In the genomic region with DNA sequence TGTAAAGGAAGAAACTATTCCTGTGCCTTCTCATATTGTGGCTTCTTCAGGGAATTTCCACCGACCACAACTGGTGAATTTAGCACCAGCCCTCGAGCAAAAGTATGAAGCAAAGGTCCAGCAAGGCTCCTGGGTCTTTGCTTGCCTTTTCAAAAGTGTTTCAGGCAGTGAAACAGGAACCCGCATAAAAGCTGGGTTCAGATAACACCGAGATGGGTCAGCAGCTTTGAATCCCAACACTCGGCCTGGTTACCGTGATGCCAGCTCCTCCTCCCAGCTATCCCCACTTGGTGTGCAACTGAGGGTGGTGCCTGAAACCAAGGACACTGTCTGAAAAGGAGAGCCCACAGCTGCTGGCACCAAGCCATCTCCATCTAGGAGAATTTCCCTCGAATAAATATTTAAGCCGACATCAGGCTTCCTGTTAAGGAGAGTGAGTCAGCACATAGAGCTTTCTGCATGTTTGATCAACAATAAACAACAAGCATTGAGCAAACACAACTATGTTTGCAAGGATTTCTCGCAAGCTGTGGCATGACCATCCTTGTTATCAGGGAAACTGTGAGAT, we compare ENCODE assay signal across 1 cellular context.
TF ChIP-seq lines count a peak whose summit lies in the region.

No MANE protein-coding gene starts in this region.

TF ChIP-seq in HepG2, 621 proteins besides CTCF, POLR2A, EP300 and RAD21 (continued from another document and continues in another):
- TF ChIP-seq, protein P1, sequence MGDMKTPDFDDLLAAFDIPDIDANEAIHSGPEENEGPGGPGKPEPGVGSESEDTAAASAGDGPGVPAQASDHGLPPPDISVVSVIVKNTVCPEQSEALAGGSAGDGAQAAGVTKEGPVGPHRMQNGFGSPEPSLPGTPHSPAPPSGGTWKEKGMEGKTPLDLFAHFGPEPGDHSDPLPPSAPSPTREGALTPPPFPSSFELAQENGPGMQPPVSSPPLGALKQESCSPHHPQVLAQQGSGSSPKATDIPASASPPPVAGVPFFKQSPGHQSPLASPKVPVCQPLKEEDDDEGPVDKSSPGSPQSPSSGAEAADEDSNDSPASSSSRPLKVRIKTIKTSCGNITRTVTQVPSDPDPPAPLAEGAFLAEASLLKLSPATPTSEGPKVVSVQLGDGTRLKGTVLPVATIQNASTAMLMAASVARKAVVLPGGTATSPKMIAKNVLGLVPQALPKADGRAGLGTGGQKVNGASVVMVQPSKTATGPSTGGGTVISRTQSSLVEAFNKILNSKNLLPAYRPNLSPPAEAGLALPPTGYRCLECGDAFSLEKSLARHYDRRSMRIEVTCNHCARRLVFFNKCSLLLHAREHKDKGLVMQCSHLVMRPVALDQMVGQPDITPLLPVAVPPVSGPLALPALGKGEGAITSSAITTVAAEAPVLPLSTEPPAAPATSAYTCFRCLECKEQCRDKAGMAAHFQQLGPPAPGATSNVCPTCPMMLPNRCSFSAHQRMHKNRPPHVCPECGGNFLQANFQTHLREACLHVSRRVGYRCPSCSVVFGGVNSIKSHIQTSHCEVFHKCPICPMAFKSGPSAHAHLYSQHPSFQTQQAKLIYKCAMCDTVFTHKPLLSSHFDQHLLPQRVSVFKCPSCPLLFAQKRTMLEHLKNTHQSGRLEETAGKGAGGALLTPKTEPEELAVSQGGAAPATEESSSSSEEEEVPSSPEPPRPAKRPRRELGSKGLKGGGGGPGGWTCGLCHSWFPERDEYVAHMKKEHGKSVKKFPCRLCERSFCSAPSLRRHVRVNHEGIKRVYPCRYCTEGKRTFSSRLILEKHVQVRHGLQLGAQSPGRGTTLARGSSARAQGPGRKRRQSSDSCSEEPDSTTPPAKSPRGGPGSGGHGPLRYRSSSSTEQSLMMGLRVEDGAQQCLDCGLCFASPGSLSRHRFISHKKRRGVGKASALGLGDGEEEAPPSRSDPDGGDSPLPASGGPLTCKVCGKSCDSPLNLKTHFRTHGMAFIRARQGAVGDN (CRISPR knock-in tag; IDR thresholded peaks at IDR 0.05), result peak; percentile 38; the same call in 1 of the 2 replicates
- TF ChIP-seq FOXA1 (IDR thresholded peaks at IDR 0.05) (no peak), FOXA1 (CRISPR knock-in tag; IDR thresholded peaks at IDR 0.05) (peak; percentile 86), KLF15 (CRISPR knock-in tag; IDR thresholded peaks at IDR 0.05; ENCODE audit: borderline replicate concordance) (no peak), DR1 (CRISPR knock-in tag; IDR thresholded peaks at IDR 0.05) (no peak), JUN (CRISPR knock-in tag; IDR thresholded peaks at IDR 0.05) (no peak), NAIF1 (CRISPR knock-in tag; IDR thresholded peaks at IDR 0.05; ENCODE audit: borderline replicate concordance) (no peak), HNRNPUL1 (IDR thresholded peaks at IDR 0.05; ENCODE audit: low read depth, low read length) (no peak), JARID2 (CRISPR knock-in tag; IDR thresholded peaks at IDR 0.05; ENCODE audit: insufficient replicate concordance) (no peak), MYC (CRISPR knock-in tag; IDR thresholded peaks at IDR 0.05; ENCODE audit: borderline replicate concordance) (no peak; the same call in 1 of the 2 replicates), ZMAT3 (CRISPR knock-in tag; conservative IDR thresholded peaks at IDR 0.05) (no peak), FOXK1 (CRISPR knock-in tag; IDR thresholded peaks at IDR 0.05; ENCODE audit: borderline replicate concordance, low read depth) (peak; percentile 78; the same call in 1 of the 2 replicates), ZNF263 (CRISPR knock-in tag; IDR thresholded peaks at IDR 0.05) (no peak), FOXM1 (CRISPR knock-in tag; IDR thresholded peaks at IDR 0.05) (no peak), ZBTB21 (CRISPR knock-in tag; IDR thresholded peaks at IDR 0.05) (no peak), RELA (CRISPR knock-in tag; IDR thresholded peaks at IDR 0.05) (0 out of 2 replicates have a peak, but pooled peaks have one; percentile 23), ZNF468 (CRISPR knock-in tag; IDR thresholded peaks at IDR 0.05) (no peak), ZNF75D (CRISPR knock-in tag; IDR thresholded peaks at IDR 0.05; ENCODE audit: borderline replicate concordance) (no peak), POGZ (CRISPR knock-in tag; IDR thresholded peaks at IDR 0.05) (peak; percentile 37; the same call in 1 of the 2 replicates), PITX1 (CRISPR knock-in tag; IDR thresholded peaks at IDR 0.05) (no peak), ZSCAN21 (CRISPR knock-in tag; IDR thresholded peaks at IDR 0.05; ENCODE audit: borderline replicate concordance) (no peak), HNRNPH1 (optimal IDR thresholded peaks at IDR 0.05; ENCODE audit: low read depth, low read length) (no peak), ZNF549 (CRISPR knock-in tag; IDR thresholded peaks at IDR 0.05) (no peak), U2AF2 (IDR thresholded peaks at IDR 0.05; ENCODE audit: low read depth, low read length) (no peak), ZMYM3 (CRISPR knock-in tag; IDR thresholded peaks at IDR 0.05) (no peak), ZNF432 (CRISPR knock-in tag; IDR thresholded peaks at IDR 0.05; ENCODE audit: borderline replicate concordance) (no peak), ETV5 (CRISPR knock-in tag; IDR thresholded peaks at IDR 0.05; ENCODE audit: borderline replicate concordance) (peak; percentile 92; the same call in 1 of the 2 replicates), JUNB (CRISPR knock-in tag; IDR thresholded peaks at IDR 0.05; ENCODE audit: borderline replicate concordance) (peak; percentile 78; the same call in 1 of the 2 replicates), RNF2 (conservative IDR thresholded peaks at IDR 0.05; ENCODE audit: low read depth) (no peak), HNRNPK (IDR thresholded peaks at IDR 0.05; ENCODE audit: low read depth, low read length, poor library complexity, severe bottlenecking) (no peak), ZBTB42 (CRISPR knock-in tag; IDR thresholded peaks at IDR 0.05) (no peak), ATM (IDR thresholded peaks at IDR 0.05; ENCODE audit: borderline replicate concordance) (no peak), PLRG1 (conservative IDR thresholded peaks at IDR 0.05) (no peak)
- TF ChIP-seq, protein P2, sequence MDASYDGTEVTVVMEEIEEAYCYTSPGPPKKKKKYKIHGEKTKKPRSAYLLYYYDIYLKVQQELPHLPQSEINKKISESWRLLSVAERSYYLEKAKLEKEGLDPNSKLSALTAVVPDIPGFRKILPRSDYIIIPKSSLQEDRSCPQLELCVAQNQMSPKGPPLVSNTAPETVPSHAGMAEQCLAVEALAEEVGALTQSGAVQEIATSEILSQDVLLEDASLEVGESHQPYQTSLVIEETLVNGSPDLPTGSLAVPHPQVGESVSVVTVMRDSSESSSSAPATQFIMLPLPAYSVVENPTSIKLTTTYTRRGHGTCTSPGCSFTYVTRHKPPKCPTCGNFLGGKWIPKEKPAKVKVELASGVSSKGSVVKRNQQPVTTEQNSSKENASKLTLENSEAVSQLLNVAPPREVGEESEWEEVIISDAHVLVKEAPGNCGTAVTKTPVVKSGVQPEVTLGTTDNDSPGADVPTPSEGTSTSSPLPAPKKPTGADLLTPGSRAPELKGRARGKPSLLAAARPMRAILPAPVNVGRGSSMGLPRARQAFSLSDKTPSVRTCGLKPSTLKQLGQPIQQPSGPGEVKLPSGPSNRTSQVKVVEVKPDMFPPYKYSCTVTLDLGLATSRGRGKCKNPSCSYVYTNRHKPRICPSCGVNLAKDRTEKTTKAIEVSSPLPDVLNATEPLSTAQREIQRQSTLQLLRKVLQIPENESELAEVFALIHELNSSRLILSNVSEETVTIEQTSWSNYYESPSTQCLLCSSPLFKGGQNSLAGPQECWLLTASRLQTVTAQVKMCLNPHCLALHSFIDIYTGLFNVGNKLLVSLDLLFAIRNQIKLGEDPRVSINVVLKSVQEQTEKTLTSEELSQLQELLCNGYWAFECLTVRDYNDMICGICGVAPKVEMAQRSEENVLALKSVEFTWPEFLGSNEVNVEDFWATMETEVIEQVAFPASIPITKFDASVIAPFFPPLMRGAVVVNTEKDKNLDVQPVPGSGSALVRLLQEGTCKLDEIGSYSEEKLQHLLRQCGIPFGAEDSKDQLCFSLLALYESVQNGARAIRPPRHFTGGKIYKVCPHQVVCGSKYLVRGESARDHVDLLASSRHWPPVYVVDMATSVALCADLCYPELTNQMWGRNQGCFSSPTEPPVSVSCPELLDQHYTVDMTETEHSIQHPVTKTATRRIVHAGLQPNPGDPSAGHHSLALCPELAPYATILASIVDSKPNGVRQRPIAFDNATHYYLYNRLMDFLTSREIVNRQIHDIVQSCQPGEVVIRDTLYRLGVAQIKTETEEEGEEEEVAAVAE (CRISPR knock-in tag; IDR thresholded peaks at IDR 0.05; ENCODE audit: borderline replicate concordance), result 0 out of 2 replicates have a peak, but pooled peaks have one; percentile 20
- TF ChIP-seq, protein P3, sequence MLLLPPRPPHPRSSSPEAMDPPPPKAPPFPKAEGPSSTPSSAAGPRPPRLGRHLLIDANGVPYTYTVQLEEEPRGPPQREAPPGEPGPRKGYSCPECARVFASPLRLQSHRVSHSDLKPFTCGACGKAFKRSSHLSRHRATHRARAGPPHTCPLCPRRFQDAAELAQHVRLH (CRISPR knock-in tag; IDR thresholded peaks at IDR 0.05; ENCODE audit: borderline replicate concordance, low read depth), result no peak
- TF ChIP-seq, protein P4, sequence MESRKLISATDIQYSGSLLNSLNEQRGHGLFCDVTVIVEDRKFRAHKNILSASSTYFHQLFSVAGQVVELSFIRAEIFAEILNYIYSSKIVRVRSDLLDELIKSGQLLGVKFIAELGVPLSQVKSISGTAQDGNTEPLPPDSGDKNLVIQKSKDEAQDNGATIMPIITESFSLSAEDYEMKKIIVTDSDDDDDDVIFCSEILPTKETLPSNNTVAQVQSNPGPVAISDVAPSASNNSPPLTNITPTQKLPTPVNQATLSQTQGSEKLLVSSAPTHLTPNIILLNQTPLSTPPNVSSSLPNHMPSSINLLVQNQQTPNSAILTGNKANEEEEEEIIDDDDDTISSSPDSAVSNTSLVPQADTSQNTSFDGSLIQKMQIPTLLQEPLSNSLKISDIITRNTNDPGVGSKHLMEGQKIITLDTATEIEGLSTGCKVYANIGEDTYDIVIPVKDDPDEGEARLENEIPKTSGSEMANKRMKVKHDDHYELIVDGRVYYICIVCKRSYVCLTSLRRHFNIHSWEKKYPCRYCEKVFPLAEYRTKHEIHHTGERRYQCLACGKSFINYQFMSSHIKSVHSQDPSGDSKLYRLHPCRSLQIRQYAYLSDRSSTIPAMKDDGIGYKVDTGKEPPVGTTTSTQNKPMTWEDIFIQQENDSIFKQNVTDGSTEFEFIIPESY (CRISPR knock-in tag; IDR thresholded peaks at IDR 0.05), result peak; percentile 43; the same call in 1 of the 2 replicates
- TF ChIP-seq, protein P5, sequence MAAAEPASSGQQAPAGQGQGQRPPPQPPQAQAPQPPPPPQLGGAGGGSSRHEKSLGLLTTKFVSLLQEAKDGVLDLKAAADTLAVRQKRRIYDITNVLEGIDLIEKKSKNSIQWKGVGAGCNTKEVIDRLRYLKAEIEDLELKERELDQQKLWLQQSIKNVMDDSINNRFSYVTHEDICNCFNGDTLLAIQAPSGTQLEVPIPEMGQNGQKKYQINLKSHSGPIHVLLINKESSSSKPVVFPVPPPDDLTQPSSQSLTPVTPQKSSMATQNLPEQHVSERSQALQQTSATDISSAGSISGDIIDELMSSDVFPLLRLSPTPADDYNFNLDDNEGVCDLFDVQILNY (CRISPR knock-in tag; conservative IDR thresholded peaks at IDR 0.05), result no peak
- TF ChIP-seq, protein P6, sequence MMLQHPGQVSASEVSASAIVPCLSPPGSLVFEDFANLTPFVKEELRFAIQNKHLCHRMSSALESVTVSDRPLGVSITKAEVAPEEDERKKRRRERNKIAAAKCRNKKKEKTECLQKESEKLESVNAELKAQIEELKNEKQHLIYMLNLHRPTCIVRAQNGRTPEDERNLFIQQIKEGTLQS (CRISPR knock-in tag; IDR thresholded peaks at IDR 0.05), result peak; percentile 74; the same call in 1 of the 2 replicates
- TF ChIP-seq, protein P7, sequence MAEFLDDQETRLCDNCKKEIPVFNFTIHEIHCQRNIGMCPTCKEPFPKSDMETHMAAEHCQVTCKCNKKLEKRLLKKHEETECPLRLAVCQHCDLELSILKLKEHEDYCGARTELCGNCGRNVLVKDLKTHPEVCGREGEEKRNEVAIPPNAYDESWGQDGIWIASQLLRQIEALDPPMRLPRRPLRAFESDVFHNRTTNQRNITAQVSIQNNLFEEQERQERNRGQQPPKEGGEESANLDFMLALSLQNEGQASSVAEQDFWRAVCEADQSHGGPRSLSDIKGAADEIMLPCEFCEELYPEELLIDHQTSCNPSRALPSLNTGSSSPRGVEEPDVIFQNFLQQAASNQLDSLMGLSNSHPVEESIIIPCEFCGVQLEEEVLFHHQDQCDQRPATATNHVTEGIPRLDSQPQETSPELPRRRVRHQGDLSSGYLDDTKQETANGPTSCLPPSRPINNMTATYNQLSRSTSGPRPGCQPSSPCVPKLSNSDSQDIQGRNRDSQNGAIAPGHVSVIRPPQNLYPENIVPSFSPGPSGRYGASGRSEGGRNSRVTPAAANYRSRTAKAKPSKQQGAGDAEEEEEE (CRISPR knock-in tag; IDR thresholded peaks at IDR 0.05; ENCODE audit: borderline replicate concordance), result no peak
- TF ChIP-seq, protein P8, sequence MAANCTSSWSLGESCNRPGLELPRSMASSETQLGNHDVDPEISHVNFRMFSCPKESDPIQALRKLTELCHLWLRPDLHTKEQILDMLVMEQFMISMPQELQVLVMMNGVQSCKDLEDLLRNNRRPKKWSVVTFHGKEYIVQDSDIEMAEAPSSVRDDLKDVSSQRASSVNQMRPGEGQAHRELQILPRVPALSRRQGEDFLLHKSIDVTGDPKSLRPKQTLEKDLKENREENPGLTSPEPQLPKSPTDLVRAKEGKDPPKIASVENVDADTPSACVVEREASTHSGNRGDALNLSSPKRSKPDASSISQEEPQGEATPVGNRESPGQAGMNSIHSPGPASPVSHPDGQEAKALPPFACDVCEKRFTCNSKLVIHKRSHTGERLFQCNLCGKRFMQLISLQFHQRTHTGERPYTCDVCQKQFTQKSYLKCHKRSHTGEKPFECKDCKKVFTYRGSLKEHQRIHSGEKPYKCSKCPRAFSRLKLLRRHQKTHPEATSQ (CRISPR knock-in tag; IDR thresholded peaks at IDR 0.05; ENCODE audit: borderline replicate concordance), result no peak
- TF ChIP-seq, protein P9, sequence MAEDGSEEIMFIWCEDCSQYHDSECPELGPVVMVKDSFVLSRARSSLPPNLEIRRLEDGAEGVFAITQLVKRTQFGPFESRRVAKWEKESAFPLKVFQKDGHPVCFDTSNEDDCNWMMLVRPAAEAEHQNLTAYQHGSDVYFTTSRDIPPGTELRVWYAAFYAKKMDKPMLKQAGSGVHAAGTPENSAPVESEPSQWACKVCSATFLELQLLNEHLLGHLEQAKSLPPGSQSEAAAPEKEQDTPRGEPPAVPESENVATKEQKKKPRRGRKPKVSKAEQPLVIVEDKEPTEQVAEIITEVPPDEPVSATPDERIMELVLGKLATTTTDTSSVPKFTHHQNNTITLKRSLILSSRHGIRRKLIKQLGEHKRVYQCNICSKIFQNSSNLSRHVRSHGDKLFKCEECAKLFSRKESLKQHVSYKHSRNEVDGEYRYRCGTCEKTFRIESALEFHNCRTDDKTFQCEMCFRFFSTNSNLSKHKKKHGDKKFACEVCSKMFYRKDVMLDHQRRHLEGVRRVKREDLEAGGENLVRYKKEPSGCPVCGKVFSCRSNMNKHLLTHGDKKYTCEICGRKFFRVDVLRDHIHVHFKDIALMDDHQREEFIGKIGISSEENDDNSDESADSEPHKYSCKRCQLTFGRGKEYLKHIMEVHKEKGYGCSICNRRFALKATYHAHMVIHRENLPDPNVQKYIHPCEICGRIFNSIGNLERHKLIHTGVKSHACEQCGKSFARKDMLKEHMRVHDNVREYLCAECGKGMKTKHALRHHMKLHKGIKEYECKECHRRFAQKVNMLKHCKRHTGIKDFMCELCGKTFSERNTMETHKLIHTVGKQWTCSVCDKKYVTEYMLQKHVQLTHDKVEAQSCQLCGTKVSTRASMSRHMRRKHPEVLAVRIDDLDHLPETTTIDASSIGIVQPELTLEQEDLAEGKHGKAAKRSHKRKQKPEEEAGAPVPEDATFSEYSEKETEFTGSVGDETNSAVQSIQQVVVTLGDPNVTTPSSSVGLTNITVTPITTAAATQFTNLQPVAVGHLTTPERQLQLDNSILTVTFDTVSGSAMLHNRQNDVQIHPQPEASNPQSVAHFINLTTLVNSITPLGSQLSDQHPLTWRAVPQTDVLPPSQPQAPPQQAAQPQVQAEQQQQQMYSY (CRISPR knock-in tag; IDR thresholded peaks at IDR 0.05), result no peak
